ENCODE assay signal across 1 cellular context in the genomic region with DNA sequence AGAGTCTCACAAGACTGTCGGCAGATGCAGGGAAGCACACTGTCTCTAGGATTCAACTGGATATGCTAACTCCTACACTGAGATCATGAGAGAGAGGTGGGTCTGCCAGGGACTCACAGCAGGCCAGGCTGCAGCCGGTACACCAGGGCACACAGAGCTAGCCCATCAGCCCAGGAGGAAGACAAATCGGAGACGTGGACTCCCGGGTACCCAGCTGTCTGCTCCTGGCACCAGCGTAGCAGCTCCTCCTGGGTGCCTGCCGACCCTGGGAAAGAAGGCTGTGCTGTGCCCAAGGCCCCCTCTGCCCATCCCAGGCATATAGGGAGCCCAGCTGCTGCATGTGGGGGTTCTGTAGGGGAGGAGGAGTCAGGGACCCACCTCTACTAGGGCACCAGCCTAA.
TF ChIP-seq lines count a peak whose summit lies in the region.

No MANE protein-coding gene starts in this region.

TF ChIP-seq in H1, 55 proteins besides CTCF, POLR2A, EP300 and RAD21:
- TF ChIP-seq BACH1 (IDR thresholded peaks at IDR 0.05; ENCODE audit: low read length) (no peak), CTBP2 (IDR thresholded peaks at IDR 0.05; ENCODE audit: borderline replicate concordance, insufficient read depth, insufficient read length, low read length) (no peak), POLR2AphosphoS5 (IDR thresholded peaks at IDR 0.05; ENCODE audit: low read depth, low read length) (0 out of 2 replicates have a peak, but pooled peaks have one; percentile 10)
- TF ChIP-seq, protein P1, sequence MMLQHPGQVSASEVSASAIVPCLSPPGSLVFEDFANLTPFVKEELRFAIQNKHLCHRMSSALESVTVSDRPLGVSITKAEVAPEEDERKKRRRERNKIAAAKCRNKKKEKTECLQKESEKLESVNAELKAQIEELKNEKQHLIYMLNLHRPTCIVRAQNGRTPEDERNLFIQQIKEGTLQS (IDR thresholded peaks at IDR 0.05; ENCODE audit: insufficient read depth, low read depth, low read length): no peak
